ENCODE assay signal across 1 cellular context in genomic region chr2:151028691-151029176, GRCh38.
TF ChIP-seq lines count a peak whose summit lies in the region.

No MANE protein-coding gene starts in this region.

TF ChIP-seq in GM23338, 12 proteins besides CTCF, POLR2A, EP300 and RAD21 (continued from another document):
- TF ChIP-seq ZNF462 (CRISPR knock-in tag; IDR thresholded peaks at IDR 0.05), result no peak
